ENCODE assay signal across 8 cellular contexts in the genomic region with DNA sequence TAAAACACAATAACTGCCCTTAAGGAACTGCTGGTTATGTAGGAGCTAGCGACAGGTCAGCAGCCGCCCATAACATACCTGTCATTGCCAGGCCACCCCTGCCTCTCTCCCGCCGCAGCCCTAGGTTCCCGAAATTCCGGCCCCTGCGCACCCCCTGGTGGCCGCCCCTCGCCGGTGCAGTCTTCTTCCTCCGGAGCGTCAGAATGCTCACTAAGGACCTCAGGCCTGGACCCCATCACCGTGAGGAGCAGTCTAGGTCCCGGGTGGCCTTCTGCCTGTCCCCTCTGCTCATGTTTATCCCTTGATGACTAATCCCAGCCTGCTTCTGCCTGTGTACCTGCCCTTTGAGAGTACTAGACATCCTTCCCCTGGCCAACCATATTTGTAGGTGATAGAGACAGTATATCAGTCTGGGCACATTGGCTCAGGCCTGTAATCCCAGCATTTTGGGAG.
DNase-seq lines count a peak whose midpoint lies in the region; ATAC-seq and TF ChIP-seq lines count a peak whose summit lies in the region.

No MANE protein-coding gene starts in this region.

- no peak overlapping the region for H3K4me3 ChIP-seq in GM23338
- H3K4me3 ChIP-seq in right cardiac atrium (ENCODE audit: low read length), result no peak overlapping the region
- peak overlapping the region; percentile 14 to 50 (median 36) for H3K4me3 ChIP-seq in gastrocnemius medialis

- intact Hi-C loops in right cardiac atrium (cut with DNase I) (loop anchor here in 2 of 4 donors (2.0 to 10.0 kb wide), 3 partner anchors 287 to 549 kb away; no protein-coding TSS in a partner anchor), gastrocnemius medialis (cut with DNase I; ENCODE audit: low total_unique reads) (loop anchor here (1.0 to 2.0 kb wide), 2 partner anchors 286 to 351 kb away; no protein-coding TSS in a partner anchor)

- H3K27me3 Mint-ChIP-seq in GM23338 (ENCODE audit: insufficient read depth, low read depth, poor library complexity), result peaks cover 8% of the 10 kb centered on the region

- no peak overlapping the region for H3K27ac Mint-ChIP-seq in GM23338
- no peak overlapping the region for H3K27ac Mint-ChIP-seq in activated naive CD4-positive, alpha-beta T cell treated with anti-CD3 and anti-CD28 coated beads, Interleukin-2, amount 50 U/mL, for 72 hours

- no peak overlapping the region for H3K4me2 ChIP-seq in GM23338

- H3K9me2 ChIP-seq in GM23338 (ENCODE audit: insufficient read depth), result no peaks in the 10 kb centered on the region

- no peak overlapping the region for H3K27ac ChIP-seq in GM23338 (ENCODE audit: low read depth)
- no peak overlapping the region for H3K27ac ChIP-seq in right cardiac atrium (ENCODE audit: low read length)
- H3K27ac ChIP-seq in gastrocnemius medialis, result no peak overlapping the region

- in situ Hi-C loops in gastrocnemius medialis (cut with MboI; ENCODE audit: low sequenced_read_pairs in 4 of 4), result loop anchor here in 3 of 4 donors (10.0 to 25.0 kb wide), 4 partner anchors 261 to 536 kb away; a partner anchor contains a TSS

- peaks cover 16% of the 10 kb centered on the region for H3K4me1 Mint-ChIP-seq in GM23338

- H3K9me3 Mint-ChIP-seq in GM23338, result no peaks in the 10 kb centered on the region
- no peaks in the 10 kb centered on the region for H3K9me3 Mint-ChIP-seq in activated naive CD4-positive, alpha-beta T cell treated with anti-CD3 and anti-CD28 coated beads, Interleukin-2, amount 50 U/mL, for 72 hours

- H3F3A ChIP-seq in GM23338 (replicated peaks; ENCODE audit: low read depth), result no peaks in the 10 kb centered on the region

- no peaks in the 10 kb centered on the region for H3K79me2 ChIP-seq in GM23338 (replicated peaks; ENCODE audit: insufficient read depth)

- H3K9me3 ChIP-seq in right cardiac atrium (ENCODE audit: control insufficient read depth, low read length), result no peaks in the 10 kb centered on the region
- H3K9me3 ChIP-seq in gastrocnemius medialis, result no peaks in the 10 kb centered on the region

- H3K36me3 ChIP-seq in GM23338 (ENCODE audit: insufficient read depth) (no peaks in the 10 kb centered on the region), gastrocnemius medialis (no peaks in the 10 kb centered on the region)

- H3K27me3 ChIP-seq in GM23338 (ENCODE audit: insufficient read depth) (no peaks in the 10 kb centered on the region), right cardiac atrium (ENCODE audit: control insufficient read depth, insufficient read depth) (no peaks in the 10 kb centered on the region), gastrocnemius medialis (no peaks in the 10 kb centered on the region)

- TF ChIP-seq POLR2A in gastrocnemius medialis (IDR thresholded peaks at IDR 0.05), result no peak

- peak overlapping the region; percentile 76 for H2AFZ ChIP-seq in GM23338

- ATAC-seq in GM23338 (peak; percentile 90), right cardiac atrium (peak; percentile 70 to 75), gastrocnemius medialis (peak; percentile 83 to 90)
- peak; percentile 84 to 89 for ATAC-seq in activated naive CD4-positive, alpha-beta T cell treated with anti-CD3 and anti-CD28 coated beads, Interleukin-2, amount 50 U/mL, for 72 hours

- no peak overlapping the region for H3K4me3 Mint-ChIP-seq in GM23338

- H3K36me3 Mint-ChIP-seq in GM23338 (ENCODE audit: low read depth), result no peaks in the 10 kb centered on the region
- H3K36me3 Mint-ChIP-seq in activated naive CD4-positive, alpha-beta T cell treated with anti-CD3 and anti-CD28 coated beads, Interleukin-2, amount 50 U/mL, for 72 hours, result no peaks in the 10 kb centered on the region

- peaks cover 8% of the 10 kb centered on the region; the same call in 1 of the 2 replicates for H3K4me1 ChIP-seq in GM23338 (ENCODE audit: insufficient read depth)
- no peaks in the 10 kb centered on the region for H3K4me1 ChIP-seq in right cardiac atrium (ENCODE audit: control insufficient read depth, insufficient read depth, low read length)
- peaks cover 0 to 7% of the 10 kb centered on the region in 2 donors for H3K4me1 ChIP-seq in gastrocnemius medialis

- no peaks in the 10 kb centered on the region for H4K20me1 ChIP-seq in GM23338 (replicated peaks; ENCODE audit: insufficient read depth)

- TF ChIP-seq CTCF in GM10266 (IDR thresholded peaks at IDR 0.05; ENCODE audit: control insufficient read depth, insufficient read depth, low read depth, missing control alignments) (peak; percentile 97), GM23338 (conservative IDR thresholded peaks at IDR 0.05; ENCODE audit: low read depth in 2 of 2) (peak; percentile 92 to 94), LNCAP (IDR thresholded peaks at IDR 0.05) (peak; percentile 69), gastrocnemius medialis (IDR thresholded peaks at IDR 0.05 in 4 of 5, conservative IDR thresholded peaks at IDR 0.05 in 1 of 5) (peak; percentile 90 to 98 (median 92))

- WGBS in right cardiac atrium, result under 1% methylated on average over 14 of the region's 14 CpGs

- DNase-seq in GM10266 (ENCODE audit: extremely low spot score), result peak; percentile 79
- DNase-seq in GM23338 (ENCODE audit: low spot score), result peak; percentile 85
- DNase-seq in SKM-1 (lab: John Stamatoyannopoulos, UW; ENCODE audit: unreplicated experiment), result peak; percentile 63
- peak; percentile 82 to 91 for DNase-seq in activated naive CD4-positive, alpha-beta T cell treated with anti-CD3 and anti-CD28 coated beads, Interleukin-2, amount 50 U/mL, for 72 hours (ENCODE audit: low spot score in 2 of 2)
- DNase-seq in right cardiac atrium, result peak; percentile 72 to 92 (median 91)
- DNase-seq in gastrocnemius medialis, result peak in 1 of 2 donors; percentile 68
- DNase-seq in GF-D8 (lab: John Stamatoyannopoulos, UW), result no peak

TF ChIP-seq in GM23338, 12 proteins besides CTCF, POLR2A, EP300 and RAD21 (continues in another document):
- TF ChIP-seq NANOG (IDR thresholded peaks at IDR 0.05; ENCODE audit: borderline replicate concordance) (no peak), POLR2AphosphoS5 (IDR thresholded peaks at IDR 0.05; ENCODE audit: low read depth) (no peak), CREB1 (CRISPR knock-in tag; IDR thresholded peaks at IDR 0.05; ENCODE audit: low read depth) (no peak), ZNF114 (CRISPR knock-in tag; IDR thresholded peaks at IDR 0.05) (no peak), EZH2 (IDR thresholded peaks at IDR 0.05; ENCODE audit: low read depth, unreplicated experiment) (no peak), ZNF331 (CRISPR knock-in tag; IDR thresholded peaks at IDR 0.05; ENCODE audit: low read depth) (no peak)
- TF ChIP-seq, protein P1, sequence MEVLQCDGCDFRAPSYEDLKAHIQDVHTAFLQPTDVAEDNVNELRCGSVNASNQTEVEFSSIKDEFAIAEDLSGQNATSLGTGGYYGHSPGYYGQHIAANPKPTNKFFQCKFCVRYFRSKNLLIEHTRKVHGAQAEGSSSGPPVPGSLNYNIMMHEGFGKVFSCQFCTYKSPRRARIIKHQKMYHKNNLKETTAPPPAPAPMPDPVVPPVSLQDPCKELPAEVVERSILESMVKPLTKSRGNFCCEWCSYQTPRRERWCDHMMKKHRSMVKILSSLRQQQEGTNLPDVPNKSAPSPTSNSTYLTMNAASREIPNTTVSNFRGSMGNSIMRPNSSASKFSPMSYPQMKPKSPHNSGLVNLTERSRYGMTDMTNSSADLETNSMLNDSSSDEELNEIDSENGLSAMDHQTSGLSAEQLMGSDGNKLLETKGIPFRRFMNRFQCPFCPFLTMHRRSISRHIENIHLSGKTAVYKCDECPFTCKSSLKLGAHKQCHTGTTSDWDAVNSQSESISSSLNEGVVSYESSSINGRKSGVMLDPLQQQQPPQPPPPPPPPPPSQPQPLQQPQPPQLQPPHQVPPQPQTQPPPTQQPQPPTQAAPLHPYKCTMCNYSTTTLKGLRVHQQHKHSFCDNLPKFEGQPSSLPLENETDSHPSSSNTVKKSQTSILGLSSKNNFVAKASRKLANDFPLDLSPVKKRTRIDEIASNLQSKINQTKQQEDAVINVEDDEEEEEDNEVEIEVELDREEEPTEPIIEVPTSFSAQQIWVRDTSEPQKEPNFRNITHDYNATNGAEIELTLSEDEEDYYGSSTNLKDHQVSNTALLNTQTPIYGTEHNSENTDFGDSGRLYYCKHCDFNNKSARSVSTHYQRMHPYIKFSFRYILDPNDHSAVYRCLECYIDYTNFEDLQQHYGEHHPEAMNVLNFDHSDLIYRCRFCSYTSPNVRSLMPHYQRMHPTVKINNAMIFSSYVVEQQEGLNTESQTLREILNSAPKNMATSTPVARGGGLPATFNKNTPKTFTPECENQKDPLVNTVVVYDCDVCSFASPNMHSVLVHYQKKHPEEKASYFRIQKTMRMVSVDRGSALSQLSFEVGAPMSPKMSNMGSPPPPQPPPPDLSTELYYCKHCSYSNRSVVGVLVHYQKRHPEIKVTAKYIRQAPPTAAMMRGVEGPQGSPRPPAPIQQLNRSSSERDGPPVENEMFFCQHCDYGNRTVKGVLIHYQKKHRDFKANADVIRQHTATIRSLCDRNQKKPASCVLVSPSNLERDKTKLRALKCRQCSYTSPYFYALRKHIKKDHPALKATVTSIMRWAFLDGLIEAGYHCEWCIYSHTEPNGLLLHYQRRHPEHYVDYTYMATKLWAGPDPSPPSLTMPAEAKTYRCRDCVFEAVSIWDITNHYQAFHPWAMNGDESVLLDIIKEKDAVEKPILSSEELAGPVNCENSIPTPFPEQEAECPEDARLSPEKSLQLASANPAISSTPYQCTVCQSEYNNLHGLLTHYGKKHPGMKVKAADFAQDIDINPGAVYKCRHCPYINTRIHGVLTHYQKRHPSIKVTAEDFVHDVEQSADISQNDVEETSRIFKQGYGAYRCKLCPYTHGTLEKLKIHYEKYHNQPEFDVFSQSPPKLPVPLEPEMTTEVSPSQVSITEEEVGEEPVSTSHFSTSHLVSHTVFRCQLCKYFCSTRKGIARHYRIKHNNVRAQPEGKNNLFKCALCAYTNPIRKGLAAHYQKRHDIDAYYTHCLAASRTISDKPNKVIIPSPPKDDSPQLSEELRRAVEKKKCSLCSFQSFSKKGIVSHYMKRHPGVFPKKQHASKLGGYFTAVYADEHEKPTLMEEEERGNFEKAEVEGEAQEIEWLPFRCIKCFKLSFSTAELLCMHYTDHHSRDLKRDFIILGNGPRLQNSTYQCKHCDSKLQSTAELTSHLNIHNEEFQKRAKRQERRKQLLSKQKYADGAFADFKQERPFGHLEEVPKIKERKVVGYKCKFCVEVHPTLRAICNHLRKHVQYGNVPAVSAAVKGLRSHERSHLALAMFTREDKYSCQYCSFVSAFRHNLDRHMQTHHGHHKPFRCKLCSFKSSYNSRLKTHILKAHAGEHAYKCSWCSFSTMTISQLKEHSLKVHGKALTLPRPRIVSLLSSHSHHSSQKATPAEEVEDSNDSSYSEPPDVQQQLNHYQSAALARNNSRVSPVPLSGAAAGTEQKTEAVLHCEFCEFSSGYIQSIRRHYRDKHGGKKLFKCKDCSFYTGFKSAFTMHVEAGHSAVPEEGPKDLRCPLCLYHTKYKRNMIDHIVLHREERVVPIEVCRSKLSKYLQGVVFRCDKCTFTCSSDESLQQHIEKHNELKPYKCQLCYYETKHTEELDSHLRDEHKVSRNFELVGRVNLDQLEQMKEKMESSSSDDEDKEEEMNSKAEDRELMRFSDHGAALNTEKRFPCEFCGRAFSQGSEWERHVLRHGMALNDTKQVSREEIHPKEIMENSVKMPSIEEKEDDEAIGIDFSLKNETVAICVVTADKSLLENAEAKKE (CRISPR knock-in tag; IDR thresholded peaks at IDR 0.05), result no peak

Comparison
In these comparisons a context has a peak if more than half of its experiments do, and no peak if none do; other contexts are left out.
1. H3K4me3 ChIP-seq: peak in gastrocnemius medialis (4 of 4); none in GM23338 (single experiment) and right cardiac atrium (single experiment).
2. Peak in every context shown above with its lines, with median percentiles within 50 percentile points of each other: CTCF ChIP-seq and ATAC-seq.